ENCODE assay signal across 2 cellular contexts in genomic region chr13:106651442-106651841, GRCh38.
TF ChIP-seq lines count a peak whose summit lies in the region.

No MANE protein-coding gene starts in this region.

TF ChIP-seq in HepG2, 621 proteins besides CTCF, POLR2A, EP300 and RAD21 (continued from another document):
- no peak for TF ChIP-seq ATF3 (CRISPR knock-in tag; IDR thresholded peaks at IDR 0.05)
- no peak for TF ChIP-seq PHF8 (CRISPR knock-in tag; IDR thresholded peaks at IDR 0.05)
- TF ChIP-seq HNRNPUL1 (IDR thresholded peaks at IDR 0.05; ENCODE audit: low read depth, low read length) = no peak
- no peak for TF ChIP-seq MIER2 (CRISPR knock-in tag; IDR thresholded peaks at IDR 0.05)
- TF ChIP-seq RXRB (CRISPR knock-in tag; IDR thresholded peaks at IDR 0.05; ENCODE audit: borderline replicate concordance) = no peak

TF ChIP-seq in SK-N-SH, 30 proteins besides CTCF, POLR2A, EP300 and RAD21 (continued from another document):
- no peak for TF ChIP-seq MAX (IDR thresholded peaks at IDR 0.05; ENCODE audit: low read depth)
